In genomic region chr2:102366406-102367112, GRCh38 we compare ENCODE assay signal across 9 cellular contexts. TPM values are rescaled to one million over a fixed set of nuclear protein-coding genes. Genes with fewer than 3 reads are reported as not detected.
DNase-seq lines count a peak whose midpoint lies in the region; ATAC-seq and TF ChIP-seq lines count a peak whose summit lies in the region.
"Had no signal": no experiment of that assay in that cellular context is flagged by ENCODE, and none has a peak within 500 bp of the region (broad histone marks: within the 10 kb centered on the region; RNA-seq: fewer than 3 reads in every experiment).

No MANE protein-coding gene starts in this region.

- no peak for TF ChIP-seq CTCF in Peyer's patch (IDR thresholded peaks at IDR 0.05)

- H3K36me3 ChIP-seq in Peyer's patch: no peaks in the 10 kb centered on the region

- H3K4me3 Mint-ChIP-seq in activated T-cell treated with anti-CD3 and anti-CD28 coated beads, Interleukin-2, amount 50 U/mL, for 24 hours: peak overlapping the region; percentile 47
- H3K4me3 Mint-ChIP-seq in stimulated activated naive CD8-positive, alpha-beta T cell treated with anti-CD3 and anti-CD28 coated beads, Interleukin-15, amount 100 ng/mL, for 72 hours: peak overlapping the region; percentile 56 to 78

- H3K27ac ChIP-seq in Peyer's patch: peak overlapping the region; percentile 59 to 80 (median 74)

- H3K4me3 ChIP-seq in Peyer's patch: no peak overlapping the region

- H3K9me3 Mint-ChIP-seq in activated T-cell treated with anti-CD3 and anti-CD28 coated beads, Interleukin-2, amount 50 U/mL, for 24 hours: peaks cover 42% of the 10 kb centered on the region
- H3K9me3 Mint-ChIP-seq in stimulated activated naive CD8-positive, alpha-beta T cell treated with anti-CD3 and anti-CD28 coated beads, Interleukin-15, amount 100 ng/mL, for 72 hours: peaks cover 47 to 55% of the 10 kb centered on the region in 2 donors

- no peaks in the 10 kb centered on the region for H3K27me3 Mint-ChIP-seq in activated T-cell treated with anti-CD3 and anti-CD28 coated beads, Interleukin-2, amount 50 U/mL, for 24 hours
- H3K27me3 Mint-ChIP-seq in stimulated activated naive CD8-positive, alpha-beta T cell treated with anti-CD3 and anti-CD28 coated beads, Interleukin-15, amount 100 ng/mL, for 72 hours: no peaks in the 10 kb centered on the region

- peak overlapping the region; percentile 97 for H3K27ac Mint-ChIP-seq in activated T-cell treated with anti-CD3 and anti-CD28 coated beads, Interleukin-2, amount 50 U/mL, for 24 hours
- H3K27ac Mint-ChIP-seq in stimulated activated naive CD8-positive, alpha-beta T cell treated with anti-CD3 and anti-CD28 coated beads, Interleukin-15, amount 100 ng/mL, for 72 hours: peak overlapping the region; percentile 92 to 98

- no peaks in the 10 kb centered on the region for H3K27me3 ChIP-seq in Peyer's patch

- H3K4me1 Mint-ChIP-seq in activated T-cell treated with anti-CD3 and anti-CD28 coated beads, Interleukin-2, amount 50 U/mL, for 24 hours (ENCODE audit: low read depth): peaks cover 88% of the 10 kb centered on the region
- peaks cover 93% of the 10 kb centered on the region for H3K4me1 Mint-ChIP-seq in stimulated activated naive CD8-positive, alpha-beta T cell treated with anti-CD3 and anti-CD28 coated beads, Interleukin-15, amount 100 ng/mL, for 72 hours

- DNase-seq in activated T-cell treated with anti-CD3 and anti-CD28 coated beads, Interleukin-2, amount 50 U/mL, for 24 hours: no peak
- DNase-seq in activated T-cell treated with anti-CD3 and anti-CD28 coated beads, Interleukin-2, amount 50 U/mL, for 1 hour: no peak
- no peak for DNase-seq in Peyer's patch
- DNase-seq in stimulated activated naive CD8-positive, alpha-beta T cell treated with anti-CD3 and anti-CD28 coated beads, Interleukin-15, amount 100 ng/mL, for 72 hours: peak; percentile 23 to 62
- no peak for DNase-seq in middle frontal gyrus (ENCODE audit: extremely low spot score, low spot score)
- DNase-seq in inferior parietal cortex (ENCODE audit: extremely low spot score): no peak
- no peak for DNase-seq in stimulated activated CD8-positive, alpha-beta memory T cell treated with anti-CD3 and anti-CD28 coated beads, Interleukin-4, amount 100 ng/mL, for 48 hours

- ATAC-seq in HG02884 (IDR thresholded peaks at IDR 0.05; ENCODE audit: unreplicated experiment): peak; percentile 77
- ATAC-seq in stimulated activated naive CD8-positive, alpha-beta T cell treated with anti-CD3 and anti-CD28 coated beads, Interleukin-15, amount 100 ng/mL, for 72 hours: peak; percentile 73
- ATAC-seq: HCT116 had no signal

- H3K4me1 ChIP-seq in Peyer's patch: no peaks in the 10 kb centered on the region

- H3K36me3 Mint-ChIP-seq in activated T-cell treated with anti-CD3 and anti-CD28 coated beads, Interleukin-2, amount 50 U/mL, for 24 hours (ENCODE audit: low read depth): peaks cover 98% of the 10 kb centered on the region

- H3K9me3 ChIP-seq in Peyer's patch: peaks cover 0 to 6% (median 2%) of the 10 kb centered on the region in 4 donors

- no peak for TF ChIP-seq POLR2A in Peyer's patch (IDR thresholded peaks at IDR 0.05)

RNA-seq across cellular contexts. Expression of gene IL18R1, which starts 11.0 kb away (rescaled TPM):
- 10 to 100 TPM in 2 of 4 donors, 1 to 10 TPM in 2; 3.6 to 20.6 (median 12.9) TPM for total RNA-seq in Peyer's patch

RNA-seq across cellular contexts. Expression of gene IL1RL1, which starts 55.2 kb away (rescaled TPM):
- total RNA-seq in Peyer's patch: 10 to 100 TPM in 2 of 4 donors, 1 to 10 TPM in 2; 4.0 to 47.2 (median 15.9) TPM

RNA-seq across cellular contexts. Expression of gene IL18RAP, which starts 56.4 kb away (rescaled TPM):
- total RNA-seq in Peyer's patch: 1 to 10 TPM; 4.2 to 6.8 (median 4.9) TPM

Comparison
In these comparisons a context has a peak if more than half of its experiments do, and no peak if none do; other contexts are left out.
1. DNase-seq: peak in stimulated activated naive CD8-positive, alpha-beta T cell treated with anti-CD3 and anti-CD28 coated beads, Interleukin-15, amount 100 ng/mL, for 72 hours (2 of 2); none in activated T-cell treated with anti-CD3 and anti-CD28 coated beads, Interleukin-2, amount 50 U/mL, for 24 hours (single experiment), activated T-cell treated with anti-CD3 and anti-CD28 coated beads, Interleukin-2, amount 50 U/mL, for 1 hour (single experiment), Peyer's patch (0 of 3), middle frontal gyrus (single experiment), inferior parietal cortex (single experiment) and stimulated activated CD8-positive, alpha-beta memory T cell treated with anti-CD3 and anti-CD28 coated beads, Interleukin-4, amount 100 ng/mL, for 48 hours (single experiment).